11 cellular contexts compared by ENCODE assay signal in the genomic region with DNA sequence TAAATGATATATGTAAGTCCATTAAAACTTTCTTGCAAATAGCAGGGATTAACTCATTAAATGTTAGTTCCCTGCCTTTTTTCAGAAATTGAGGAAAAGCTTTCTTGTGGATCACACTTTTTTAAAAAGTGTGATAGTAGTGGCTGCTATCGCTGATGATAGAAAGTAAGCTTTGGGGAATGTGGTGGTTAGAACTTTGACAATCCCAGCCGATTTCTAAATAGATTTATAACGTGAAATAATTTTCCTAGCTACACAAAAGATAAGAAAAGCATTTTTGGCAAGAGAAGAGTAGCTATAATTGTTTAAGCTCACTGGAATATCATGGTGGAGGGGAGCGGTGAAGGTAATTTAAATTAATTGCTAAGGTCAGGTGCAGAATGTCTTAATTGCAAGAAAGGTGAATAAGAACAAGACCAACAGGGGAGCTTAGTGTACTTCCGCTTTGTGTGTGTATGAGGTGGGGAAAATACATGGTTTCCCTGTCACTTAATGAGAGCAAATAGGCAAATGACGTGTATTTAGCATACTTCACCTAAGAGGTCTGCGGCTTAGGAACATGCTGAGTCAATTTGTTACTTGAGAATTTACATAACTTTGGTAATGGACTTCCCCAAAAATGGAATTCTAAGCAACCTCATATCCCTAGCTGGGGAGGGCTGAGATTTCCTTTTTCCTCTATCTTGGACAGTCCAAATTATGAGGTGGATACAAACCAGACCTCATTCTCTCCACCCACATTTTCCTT. TPM values are rescaled to one million over a fixed set of nuclear protein-coding genes. Genes with fewer than 3 reads are reported as not detected.
DNase-seq lines count a peak whose midpoint lies in the region; ATAC-seq lines count a peak whose summit lies in the region.
"Had no signal": no experiment of that assay in that cellular context is flagged by ENCODE, and none has a peak within 500 bp of the region (broad histone marks: within the 10 kb centered on the region; RNA-seq: fewer than 3 reads in every experiment).

No MANE protein-coding gene starts in this region.

- ATAC-seq in GM18867 (IDR thresholded peaks at IDR 0.05; ENCODE audit: unreplicated experiment), result peak; percentile 76
- peak; percentile 73 for ATAC-seq in HG02870 (IDR thresholded peaks at IDR 0.05; ENCODE audit: unreplicated experiment)

- DNase-seq in A172 (ENCODE audit: low spot score) (peak; percentile 71), NCI-H748 (lab: John Stamatoyannopoulos, UW; ENCODE audit: unreplicated experiment) (peak; percentile 72), cortex of kidney (lab: John Stamatoyannopoulos, UW) (no peak), SK-N-DZ (ENCODE audit: low spot score) (no peak), RKO (ENCODE audit: low spot score) (no peak), NCI-H1694 (lab: John Stamatoyannopoulos, UW) (no peak)
- DNase-seq: activated naive CD8-positive, alpha-beta T cell treated with anti-CD3 and anti-CD28 coated beads, Interleukin-2, amount 10 ng/mL, durations not matched to agents 7 days and 5 days; NCI-H1105 treated with DMSO at 0.1 percent for 48 hours; nephron progenitor cell had no signal

RNA-seq across cellular contexts. Expression of gene IL21, which starts 11.7 kb away (rescaled TPM):
- total RNA-seq in A172 (2014; rRNA removed; shearing (Covaris generic)), result not detected in 2 replicates
- polyA plus RNA-seq in SK-N-DZ (2014; cell fraction: cytosol; rRNA removed), result not detected in 2 replicates
- polyA plus RNA-seq in SK-N-DZ (2014; cell fraction: nucleus; rRNA removed), result not detected in 2 replicates
- total RNA-seq: activated naive CD8-positive, alpha-beta T cell treated with anti-CD3 and anti-CD28 coated beads, Interleukin-2, amount 10 ng/mL, durations not matched to agents 7 days and 5 days had no signal

Comparison
In these comparisons a context has a peak if more than half of its experiments do, and no peak if none do; other contexts are left out.
1. DNase-seq: peak in A172 (single experiment) and NCI-H748 (single experiment); none in cortex of kidney (single experiment), SK-N-DZ (single experiment), RKO (single experiment) and NCI-H1694 (single experiment).